In the genomic region with DNA sequence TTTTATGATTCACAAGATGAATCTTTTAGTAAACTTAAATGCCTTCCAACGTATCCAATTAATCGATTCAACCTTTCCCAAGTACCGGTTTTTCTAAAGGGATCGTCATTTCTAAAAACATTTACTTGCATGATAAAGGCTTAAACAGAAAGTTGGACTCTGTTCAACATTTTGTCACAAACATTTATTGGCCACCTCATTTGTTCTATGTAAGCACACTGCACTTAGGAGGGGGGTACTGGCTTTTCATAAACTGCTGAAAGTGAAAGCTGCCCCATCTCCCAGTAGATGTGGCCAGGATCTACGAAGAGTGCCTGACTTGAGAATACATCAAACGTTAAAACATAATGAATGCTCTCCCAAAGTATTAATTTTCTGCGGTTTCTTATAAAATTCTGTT, we compare ENCODE assay signal across 1 cellular context.
A peak's percentile ranks its signal among the peaks of the same experiment; 100 is the strongest.
TF ChIP-seq lines count a peak whose summit lies in the region.

No MANE protein-coding gene starts in this region.

TF ChIP-seq in HEK293, 187 proteins besides CTCF, POLR2A, EP300 and RAD21:
- TF ChIP-seq KLF10 (tag by site-specific recombination; IDR thresholded peaks at IDR 0.05): no peak
- no peak for TF ChIP-seq ZNF596 (tag by site-specific recombination; IDR thresholded peaks at IDR 0.05)
- TF ChIP-seq ZNF19 (tag by site-specific recombination; IDR thresholded peaks at IDR 0.05; ENCODE audit: low read depth): no peak
- TF ChIP-seq ZXDB (tag by site-specific recombination; IDR thresholded peaks at IDR 0.05): no peak
- TF ChIP-seq, protein P1, sequence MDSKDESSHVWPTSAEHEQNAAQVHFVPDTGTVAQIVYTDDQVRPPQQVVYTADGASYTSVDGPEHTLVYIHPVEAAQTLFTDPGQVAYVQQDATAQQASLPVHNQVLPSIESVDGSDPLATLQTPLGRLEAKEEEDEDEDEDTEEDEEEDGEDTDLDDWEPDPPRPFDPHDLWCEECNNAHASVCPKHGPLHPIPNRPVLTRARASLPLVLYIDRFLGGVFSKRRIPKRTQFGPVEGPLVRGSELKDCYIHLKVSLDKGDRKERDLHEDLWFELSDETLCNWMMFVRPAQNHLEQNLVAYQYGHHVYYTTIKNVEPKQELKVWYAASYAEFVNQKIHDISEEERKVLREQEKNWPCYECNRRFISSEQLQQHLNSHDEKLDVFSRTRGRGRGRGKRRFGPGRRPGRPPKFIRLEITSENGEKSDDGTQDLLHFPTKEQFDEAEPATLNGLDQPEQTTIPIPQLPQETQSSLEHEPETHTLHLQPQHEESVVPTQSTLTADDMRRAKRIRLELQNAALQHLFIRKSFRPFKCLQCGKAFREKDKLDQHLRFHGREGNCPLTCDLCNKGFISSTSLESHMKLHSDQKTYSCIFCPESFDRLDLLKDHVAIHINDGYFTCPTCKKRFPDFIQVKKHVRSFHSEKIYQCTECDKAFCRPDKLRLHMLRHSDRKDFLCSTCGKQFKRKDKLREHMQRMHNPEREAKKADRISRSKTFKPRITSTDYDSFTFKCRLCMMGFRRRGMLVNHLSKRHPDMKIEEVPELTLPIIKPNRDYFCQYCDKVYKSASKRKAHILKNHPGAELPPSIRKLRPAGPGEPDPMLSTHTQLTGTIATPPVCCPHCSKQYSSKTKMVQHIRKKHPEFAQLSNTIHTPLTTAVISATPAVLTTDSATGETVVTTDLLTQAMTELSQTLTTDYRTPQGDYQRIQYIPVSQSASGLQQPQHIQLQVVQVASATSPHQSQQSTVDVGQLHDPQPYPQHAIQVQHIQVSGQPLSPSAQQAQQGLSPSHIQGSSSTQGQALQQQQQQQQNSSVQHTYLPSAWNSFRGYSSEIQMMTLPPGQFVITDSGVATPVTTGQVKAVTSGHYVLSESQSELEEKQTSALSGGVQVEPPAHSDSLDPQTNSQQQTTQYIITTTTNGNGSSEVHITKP (tag by site-specific recombination; IDR thresholded peaks at IDR 0.05): peak; percentile 70
